Comparison of ENCODE assay signal across 9 cellular contexts in genomic region chr9:4986783-4987182, GRCh38. TPM values are rescaled to one million over a fixed set of nuclear protein-coding genes. Genes with fewer than 3 reads are reported as not detected.
DNase-seq lines count a peak whose midpoint lies in the region; ATAC-seq, FAIRE-seq and TF ChIP-seq lines count a peak whose summit lies in the region.
"Had no signal": no experiment of that assay in that cellular context is flagged by ENCODE, and none has a peak within 500 bp of the region (broad histone marks: within the 10 kb centered on the region; RNA-seq: fewer than 3 reads in every experiment).

No MANE protein-coding gene starts in this region.

- H3K27me3 Mint-ChIP-seq in endodermal cell (ENCODE audit: insufficient read depth) = peaks cover 5% of the 10 kb centered on the region

- peaks cover 19% of the 10 kb centered on the region for H3K4me1 Mint-ChIP-seq in endodermal cell

- H3K27ac ChIP-seq in OCI-LY3 (ENCODE audit: low read length) (no peak overlapping the region), endodermal cell (ENCODE audit: low read depth, low read length) (no peak overlapping the region), gastrocnemius medialis (no peak overlapping the region)

- H3K27ac Mint-ChIP-seq in endodermal cell = no peak overlapping the region

- H3K4me2 ChIP-seq in OCI-LY3 (ENCODE audit: low read length) = peak overlapping the region; percentile 71

- 0 out of 2 replicates have a peak, but pooled peaks cover 4% of the 10 kb centered on the region for H4K20me1 ChIP-seq in OCI-LY3 (ENCODE audit: insufficient read depth, low read length)

- H3K9ac ChIP-seq in OCI-LY3 (ENCODE audit: low read length) (no peak overlapping the region), endodermal cell (ENCODE audit: extremely low read depth, low read length, poor library complexity, severe bottlenecking) (no peak overlapping the region)

- H3K9me3 ChIP-seq in OCI-LY3 (ENCODE audit: insufficient read depth, low read length) = no peaks in the 10 kb centered on the region
- peaks cover 1% of the 10 kb centered on the region for H3K9me3 ChIP-seq in endodermal cell (ENCODE audit: control insufficient read depth, low read length)
- H3K9me3 ChIP-seq in gastrocnemius medialis = no peaks in the 10 kb centered on the region

- H3K36me3 Mint-ChIP-seq in endodermal cell (ENCODE audit: low read depth) = peaks cover 2% of the 10 kb centered on the region

- TF ChIP-seq POLR2A in gastrocnemius medialis (IDR thresholded peaks at IDR 0.05) = no peak

- no peak for ATAC-seq in gastrocnemius medialis
- ATAC-seq in GM21825 (IDR thresholded peaks at IDR 0.05; ENCODE audit: unreplicated experiment) = no peak
- ATAC-seq: left lobe of liver had no signal

- H3K4me3 Mint-ChIP-seq in endodermal cell = peak overlapping the region; percentile 72

- intact Hi-C loops in gastrocnemius medialis (cut with DNase I; ENCODE audit: low total_unique reads) = loop anchor here (1.0 to 10.0 kb wide), 5 partner anchors 224 to 618 kb away; partner anchors contain the start of genes PLGRKT, PLPP6 and SPATA6L

- H3K4me3 ChIP-seq in GM08714 (ENCODE audit: low read length) (peak overlapping the region; percentile 88; the same call in 1 of the 2 replicates), OCI-LY3 (ENCODE audit: low read length) (peak overlapping the region; percentile 79), endodermal cell (ENCODE audit: low read length) (peak overlapping the region; percentile 90), gastrocnemius medialis (peak overlapping the region in 3 of 4 donors; percentile 75 to 86 (median 83))

- 83 to 99% methylated on average over 2 to 4 of the region's 4 CpGs for WGBS in endodermal cell (ENCODE audit: insufficient coverage in 1 of 2, insufficient read length in 1 of 2), 2 experiments

- no peaks in the 10 kb centered on the region for H3K27me3 ChIP-seq in OCI-LY3 (ENCODE audit: low read depth, low read length)
- H3K27me3 ChIP-seq in endodermal cell (ENCODE audit: control insufficient read depth, insufficient read depth, low read length, poor library complexity, severe bottlenecking) = no peaks in the 10 kb centered on the region
- no peaks in the 10 kb centered on the region for H3K27me3 ChIP-seq in gastrocnemius medialis

- no peak for FAIRE-seq in urothelium cell line (lab: Jason Lieb, UNC)

- H3K36me3 ChIP-seq in OCI-LY3 (replicated peaks; ENCODE audit: low read depth, low read length) (peaks cover 2% of the 10 kb centered on the region), endodermal cell (ENCODE audit: control insufficient read depth, insufficient read depth, low read length) (peaks cover under 1% of the 10 kb centered on the region), gastrocnemius medialis (peaks cover 0 to 1% of the 10 kb centered on the region in 2 donors)

- DNase-seq in endodermal cell = no peak
- DNase-seq in gastrocnemius medialis = no peak
- DNase-seq in urothelium cell line (ENCODE audit: low spot score) = no peak
- no peak for DNase-seq in GM10266 (ENCODE audit: extremely low spot score)
- DNase-seq in C1 segment of cervical spinal cord (lab: John Stamatoyannopoulos, UW) = no peak

- in situ Hi-C loops in gastrocnemius medialis (cut with MboI; ENCODE audit: low sequenced_read_pairs in 4 of 4) = loop anchor here (5.0 to 25.0 kb wide), 3 partner anchors 222 to 626 kb away; no protein-coding TSS in a partner anchor

- H3K9me3 Mint-ChIP-seq in endodermal cell = no peaks in the 10 kb centered on the region

- H3K4me1 ChIP-seq in OCI-LY3 (ENCODE audit: low read length) (peaks cover 37% of the 10 kb centered on the region), endodermal cell (ENCODE audit: control insufficient read depth, insufficient read depth, low read length) (no peaks in the 10 kb centered on the region), gastrocnemius medialis (peaks cover 35 to 51% of the 10 kb centered on the region in 2 donors)

- H3K79me2 ChIP-seq in OCI-LY3 (ENCODE audit: low read length) = peaks cover 8% of the 10 kb centered on the region

- no peak for TF ChIP-seq CTCF in OCI-LY3 (IDR thresholded peaks at IDR 0.05; ENCODE audit: low read depth, low read length)
- TF ChIP-seq CTCF in endodermal cell (conservative IDR thresholded peaks at IDR 0.05) = no peak
- TF ChIP-seq CTCF in gastrocnemius medialis (IDR thresholded peaks at IDR 0.05 in 4 of 5, conservative IDR thresholded peaks at IDR 0.05 in 1 of 5) = no peak
- no peak for TF ChIP-seq CTCF in GM10266 (IDR thresholded peaks at IDR 0.05; ENCODE audit: control insufficient read depth, insufficient read depth, low read depth, missing control alignments)

- no peak overlapping the region for H2AFZ ChIP-seq in OCI-LY3 (ENCODE audit: low read depth, low read length)

RNA-seq across cellular contexts. Expression of gene JAK2, which starts 1.7 kb away (rescaled TPM):
- total RNA-seq in endodermal cell (10 to 100 TPM; 10.4 to 12.3 TPM), gastrocnemius medialis (10 to 100 TPM in 2 of 4 donors, 1 to 10 TPM in 2; 4.6 to 16.5 (median 9.0) TPM)
- 4.2 TPM for polyA plus RNA-seq in endodermal cell (2013, experiment 1 of 2)
- polyA plus RNA-seq in endodermal cell (2013, experiment 2 of 2) = 3.6 TPM
